In the genomic region with DNA sequence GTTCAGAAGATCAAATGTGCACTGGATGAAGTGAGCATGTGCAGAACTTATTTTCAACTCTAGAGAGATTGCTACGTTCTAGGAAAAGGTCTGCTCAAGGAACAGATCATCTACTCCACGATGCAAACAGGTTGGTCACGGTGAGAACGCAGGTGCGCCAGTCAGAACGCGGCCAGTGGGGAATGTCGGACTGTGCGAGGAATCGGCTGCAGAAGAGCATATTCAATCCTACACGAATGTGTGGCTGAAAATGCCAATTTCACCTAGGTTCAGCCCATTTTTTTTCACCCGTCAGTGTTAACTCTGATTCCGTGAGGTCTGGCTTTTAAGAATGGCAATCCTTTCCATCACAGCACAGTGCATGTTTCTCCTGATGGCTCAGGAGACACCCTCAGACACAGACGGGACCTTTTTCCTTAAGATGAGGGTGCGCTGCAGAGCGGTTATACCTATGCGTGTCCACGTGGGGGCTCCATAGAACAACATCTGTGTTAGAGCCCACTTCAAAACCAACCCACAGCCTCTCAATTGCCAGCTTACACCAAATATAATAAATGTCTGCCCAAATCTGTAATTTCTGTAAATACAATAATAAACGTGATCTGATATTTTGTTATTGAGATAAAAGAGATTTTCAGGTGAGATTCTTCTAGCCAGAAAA, we compare ENCODE assay signal across 8 cellular contexts.
DNase-seq lines count a peak whose midpoint lies in the region; FAIRE-seq and TF ChIP-seq lines count a peak whose summit lies in the region.

No MANE protein-coding gene starts in this region.

- H4K20me1 ChIP-seq in H9 (ENCODE audit: control insufficient read depth, insufficient read depth, insufficient read length): no peaks in the 10 kb centered on the region
- no peaks in the 10 kb centered on the region for H4K20me1 ChIP-seq in MM.1S (ENCODE audit: insufficient read depth, low read length)

- WGBS in H9 (ENCODE audit: extremely low coverage, insufficient read length, low lambda C conversion rate): no CpG with 5 or more reads among the region's 19 CpGs

- H3K79me1 ChIP-seq in H9 (ENCODE audit: insufficient read depth, low read depth, low read length, poor library complexity, severe bottlenecking): no peaks in the 10 kb centered on the region

- no peaks in the 10 kb centered on the region; a peak in 1 of 5 replicates for H3K9me3 Mint-ChIP-seq in H9

- no peak overlapping the region for H3K56ac ChIP-seq in H9 (ENCODE audit: insufficient read length, low read depth, low read length)

- no peak overlapping the region for H2AK5ac ChIP-seq in H9 (ENCODE audit: insufficient read length, low read length)

- H3K18ac ChIP-seq in H9 (ENCODE audit: insufficient read length, low read depth, low read length): no peak overlapping the region

- no peaks in the 10 kb centered on the region for H3K23me2 ChIP-seq in H9 (ENCODE audit: insufficient read length, low read depth, low read length, poor library complexity, severe bottlenecking)

- H3T11ph ChIP-seq in H9 (ENCODE audit: low read length): no peak overlapping the region

- H2BK12ac ChIP-seq in H9 (ENCODE audit: insufficient read length, low read depth, low read length): no peak overlapping the region

- H3K36me3 Mint-ChIP-seq in H9 (ENCODE audit: insufficient read depth in 1 of 3, low read depth in 3 of 3): no peaks in the 10 kb centered on the region

- no peak overlapping the region for H4K8ac ChIP-seq in H9 (replicated peaks; ENCODE audit: insufficient read length, low read depth, low read length)

- H2BK20ac ChIP-seq in H9 (ENCODE audit: low read depth, low read length, poor library complexity, severe bottlenecking): no peak overlapping the region

- H4K5ac ChIP-seq in H9 (ENCODE audit: insufficient read length, low read depth, low read length): no peak overlapping the region

- H3K27ac ChIP-seq in H9 (ENCODE audit: insufficient read length, low read depth, low read length): no peak overlapping the region
- H3K27ac ChIP-seq in MM.1S (ENCODE audit: low read length): no peak overlapping the region
- H3K27ac ChIP-seq in SJSA1: no peak overlapping the region

- no peaks in the 10 kb centered on the region for H3F3A ChIP-seq in MM.1S (ENCODE audit: insufficient read depth, low read length)

- no peak overlapping the region for H2BK15ac ChIP-seq in H9 (ENCODE audit: low read depth, low read length)

- no peak for FAIRE-seq in bronchial epithelial cell (lab: Jason Lieb, UNC)

- DNase-seq in DMS79 treated with DMSO at 0.1 percent for 48 hours (lab: John Stamatoyannopoulos, UW): peak; percentile 10
- no peak for DNase-seq in DMS79 (lab: John Stamatoyannopoulos, UW)
- DNase-seq in H9: peak; percentile 68
- DNase-seq in MM.1S: peak; percentile 69
- DNase-seq in SJSA1 (ENCODE audit: low read depth in 1 of 2, low spot score in 2 of 2): peak; percentile 57 to 61
- peak; percentile 66 for DNase-seq in bronchial epithelial cell (ENCODE audit: low read depth)
- DNase-seq in kidney glomerular epithelial cell (lab: John Stamatoyannopoulos, UW): peak; percentile 43
- DNase-seq in stimulated activated CD8-positive, alpha-beta memory T cell treated with anti-CD3 and anti-CD28 coated beads, Interleukin-12 subunit alpha, Interleukin-12 subunit beta, amount 100 ng/mL, for 24 hours (ENCODE audit: extremely low read depth): peak; percentile 1

- H3K9me2 ChIP-seq in MM.1S (replicated peaks; ENCODE audit: insufficient read depth, low read length): no peaks in the 10 kb centered on the region

- no peak overlapping the region for H3K14ac ChIP-seq in H9 (ENCODE audit: insufficient read depth, low read length)

- H3K79me2 ChIP-seq in H9 (ENCODE audit: insufficient read depth, low read length) (no peaks in the 10 kb centered on the region), MM.1S (ENCODE audit: low read length) (no peaks in the 10 kb centered on the region)

- no peak overlapping the region for H3K23ac ChIP-seq in H9 (ENCODE audit: insufficient read length, low read depth, low read length)

- no peak overlapping the region for H2BK120ac ChIP-seq in H9 (ENCODE audit: low read depth, low read length, poor library complexity, severe bottlenecking)

- H3K4me3 Mint-ChIP-seq in H9: no peak overlapping the region

- H3K36me3 ChIP-seq in MM.1S (replicated peaks; ENCODE audit: insufficient read depth, low read length) (no peaks in the 10 kb centered on the region), SJSA1 (no peaks in the 10 kb centered on the region), bronchial epithelial cell (ENCODE audit: control insufficient read depth, insufficient read depth, low read length) (no peaks in the 10 kb centered on the region)

- peaks cover 86% of the 10 kb centered on the region for H3K27me3 Mint-ChIP-seq in H9 (ENCODE audit: low read depth)

- no peak overlapping the region for H3K27ac Mint-ChIP-seq in H9

- H3K4me1 ChIP-seq in H9 (ENCODE audit: insufficient read depth, low read length): no peaks in the 10 kb centered on the region
- no peaks in the 10 kb centered on the region for H3K4me1 ChIP-seq in MM.1S (ENCODE audit: low read length)
- H3K4me1 ChIP-seq in SJSA1 (replicated peaks): no peaks in the 10 kb centered on the region

- H3K9me3 ChIP-seq in H9 (ENCODE audit: control insufficient read depth, low read depth, low read length) (no peaks in the 10 kb centered on the region), MM.1S (replicated peaks; ENCODE audit: insufficient read depth, low read length) (no peaks in the 10 kb centered on the region), SJSA1 (replicated peaks) (no peaks in the 10 kb centered on the region)

- H2BK5ac ChIP-seq in H9 (ENCODE audit: insufficient read length, low read length): no peak overlapping the region

- H4K91ac ChIP-seq in H9 (ENCODE audit: insufficient read length, low read depth, low read length): no peak overlapping the region

- H3K4me2 ChIP-seq in H9 (ENCODE audit: insufficient read depth, insufficient read length, low read length) (no peak overlapping the region), MM.1S (ENCODE audit: low read depth, low read length) (no peak overlapping the region)

- H2AFZ ChIP-seq in H9 (ENCODE audit: low read length) (no peak overlapping the region), MM.1S (ENCODE audit: low read length) (no peak overlapping the region)

- H3K9ac ChIP-seq in H9 (ENCODE audit: extremely low read depth, insufficient read length, low read length): no peak overlapping the region
- H3K9ac ChIP-seq in MM.1S (ENCODE audit: low read length): no peak overlapping the region

- H3K4ac ChIP-seq in H9 (ENCODE audit: low read depth, low read length): no peak overlapping the region

- H3K4me1 Mint-ChIP-seq in H9: peaks cover 0 to under 1% of the 10 kb centered on the region in 2 experiments; a peak in 1 of 4 replicates

- H3K4me3 ChIP-seq in MM.1S (ENCODE audit: low read length) (no peak overlapping the region), SJSA1 (no peak overlapping the region), bronchial epithelial cell (ENCODE audit: low read depth, low read length) (no peak overlapping the region)

- H3K27me3 ChIP-seq in H9 (ENCODE audit: insufficient read depth, low read length) (no peaks in the 10 kb centered on the region), MM.1S (replicated peaks; ENCODE audit: insufficient read depth, low read length) (no peaks in the 10 kb centered on the region), SJSA1 (replicated peaks) (peaks cover 6% of the 10 kb centered on the region; the same call in 1 of the 2 replicates), bronchial epithelial cell (ENCODE audit: control insufficient read depth, insufficient read depth, low read length) (peaks cover 7% of the 10 kb centered on the region)

- TF ChIP-seq CTCF in H9 (conservative IDR thresholded peaks at IDR 0.05) (peak; percentile 85), MM.1S (IDR thresholded peaks at IDR 0.05; ENCODE audit: low read length) (peak; percentile 79), bronchial epithelial cell (IDR thresholded peaks at IDR 0.05; ENCODE audit: insufficient read depth, low read length, severe bottlenecking) (peak; percentile 75)
